Comparison of ENCODE assay signal across 17 cellular contexts in the genomic region with DNA sequence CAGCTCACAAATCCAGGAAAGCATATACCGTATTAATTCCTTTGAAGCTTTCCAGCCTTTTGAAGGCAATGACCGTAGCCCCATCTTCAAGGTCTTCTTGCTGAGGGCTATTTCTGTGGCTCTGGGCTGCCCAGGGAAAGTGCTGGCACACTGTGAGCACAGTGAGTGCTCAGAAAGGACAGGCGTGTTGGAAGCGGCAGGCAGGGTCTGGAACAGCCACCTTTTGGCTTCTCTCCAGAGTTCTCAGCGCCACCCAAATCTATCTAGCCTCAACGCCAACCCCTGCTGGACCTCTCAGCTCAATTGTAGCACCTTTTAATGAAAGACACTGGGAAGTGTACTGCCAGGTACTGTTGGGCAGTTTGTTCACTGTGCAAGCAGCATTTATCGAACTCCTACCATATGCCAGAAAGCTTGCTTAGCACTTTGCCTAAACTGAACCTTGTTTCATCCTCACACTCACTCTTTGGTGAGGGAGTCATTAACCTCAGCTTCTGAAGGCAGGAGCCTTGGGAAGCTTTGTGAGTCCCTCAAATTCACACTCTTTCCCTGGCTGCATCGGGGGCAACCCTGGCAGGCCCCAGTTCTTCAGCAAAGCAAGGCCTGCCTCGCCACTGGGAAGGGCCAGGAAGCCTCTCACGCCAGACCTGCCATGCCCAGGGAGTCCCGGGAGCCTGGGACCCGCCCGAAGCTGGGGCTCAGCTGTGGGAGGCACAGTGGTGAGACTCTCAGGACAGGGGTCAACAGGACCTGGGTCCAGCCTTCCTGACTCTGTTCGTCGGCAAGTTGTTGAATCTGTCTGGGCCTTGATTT. TPM values are rescaled to one million over a fixed set of nuclear protein-coding genes. Genes with fewer than 3 reads are reported as not detected.
A peak's percentile ranks its signal among the peaks of the same experiment; 100 is the strongest.
DNase-seq lines count a peak whose midpoint lies in the region; ATAC-seq and TF ChIP-seq lines count a peak whose summit lies in the region.
"Had no signal": no experiment of that assay in that cellular context is flagged by ENCODE, and none has a peak within 500 bp of the region (broad histone marks: within the 10 kb centered on the region; RNA-seq: fewer than 3 reads in every experiment).

No MANE protein-coding gene starts in this region.

- H3K9me3 ChIP-seq in heart left ventricle = no peaks in the 10 kb centered on the region
- H3K9me3 ChIP-seq in gastrocnemius medialis = no peaks in the 10 kb centered on the region
- H3K9me3 ChIP-seq in T-helper 17 cell (ENCODE audit: control insufficient read depth, low read length, poor library complexity, severe bottlenecking) = no peaks in the 10 kb centered on the region
- H3K9me3 ChIP-seq: tibial nerve had no signal

- peaks cover 0 to 56% (median 38%) of the 10 kb centered on the region in 12 donors for H3K4me1 ChIP-seq in heart left ventricle
- peaks cover 44 to 52% of the 10 kb centered on the region in 2 donors for H3K4me1 ChIP-seq in gastrocnemius medialis

- in situ Hi-C loops in gastrocnemius medialis (cut with MboI; ENCODE audit: low sequenced_read_pairs in 4 of 4) = no loop called here

- intact Hi-C loops in heart left ventricle (cut with DNase I) = loop anchor here in 5 of 10 donors (5.0 to 10.0 kb wide), 5 partner anchors 42 to 429 kb away; no protein-coding TSS in a partner anchor
- intact Hi-C loops in gastrocnemius medialis (cut with DNase I; ENCODE audit: low total_unique reads) = loop anchor here (1.0 to 2.0 kb wide), 2 partner anchors 24 to 45 kb away; no protein-coding TSS in a partner anchor

- 59 to 79% (median 74%) methylated on average over 8 to 15 of the region's 15 CpGs for WGBS in heart left ventricle, 4 donors

- H3K36me3 ChIP-seq in heart left ventricle (no peaks in the 10 kb centered on the region), gastrocnemius medialis (no peaks in the 10 kb centered on the region)
- H3K36me3 ChIP-seq: tibial nerve had no signal

- TF ChIP-seq POLR2A in heart left ventricle (IDR thresholded peaks at IDR 0.05) = no peak
- TF ChIP-seq POLR2A in gastrocnemius medialis (IDR thresholded peaks at IDR 0.05) = no peak

- H3K27me3 ChIP-seq in heart left ventricle = no peaks in the 10 kb centered on the region
- H3K27me3 ChIP-seq in gastrocnemius medialis = no peaks in the 10 kb centered on the region
- H3K27me3 ChIP-seq: tibial nerve had no signal

- H3K4me3 Mint-ChIP-seq in HFFc6 (no peak overlapping the region), T-helper 17 cell (no peak overlapping the region)
- H3K4me3 Mint-ChIP-seq: dendritic cell treated with granulocyte-macrophage colony-stimulating factor and Interleukin-4, amounts not matched to agents 40 ng/mL and 50 ng/mL, for 4 days had no signal

- H3K4me1 Mint-ChIP-seq in HFFc6 (ENCODE audit: low read depth) (peaks cover 63% of the 10 kb centered on the region), T-helper 17 cell (peaks cover 3% of the 10 kb centered on the region)

- H3K27me3 Mint-ChIP-seq in HFFc6 (ENCODE audit: insufficient read depth) (peaks cover 2% of the 10 kb centered on the region), T-helper 17 cell (no peaks in the 10 kb centered on the region)

- H3K9me3 Mint-ChIP-seq in HFFc6 = no peaks in the 10 kb centered on the region
- H3K9me3 Mint-ChIP-seq: dendritic cell treated with granulocyte-macrophage colony-stimulating factor and Interleukin-4, amounts not matched to agents 40 ng/mL and 50 ng/mL, for 4 days had no signal

- POLR2A ChIA-PET in HEK293T (lab: Yijun Ruan, JAX) = no interaction called here

- H3K27ac ChIP-seq in heart left ventricle = peak overlapping the region in 10 of 12 donors; percentile 12 to 84 (median 70)
- peak overlapping the region; percentile 89 to 98 (median 92) for H3K27ac ChIP-seq in gastrocnemius medialis

- peak; percentile 77 to 89 (median 83) for ATAC-seq in heart left ventricle
- peak; percentile 71 to 76 for ATAC-seq in gastrocnemius medialis
- no peak for ATAC-seq in GM21447 (IDR thresholded peaks at IDR 0.05; ENCODE audit: unreplicated experiment)
- ATAC-seq in T-helper 17 cell = no peak

- CTCF ChIA-PET in HEK293T (lab: Yijun Ruan, JAX) = interaction anchor here (0.8 to 1.5 kb wide), 4 partner anchors 11 to 120 kb away, joined by 4 to 5 read pairs (median 4); no protein-coding TSS in a partner anchor

- peak overlapping the region; percentile 86 for H3K27ac Mint-ChIP-seq in HFFc6
- no peak overlapping the region for H3K27ac Mint-ChIP-seq in T-helper 17 cell
- H3K27ac Mint-ChIP-seq: dendritic cell treated with granulocyte-macrophage colony-stimulating factor and Interleukin-4, amounts not matched to agents 40 ng/mL and 50 ng/mL, for 4 days had no signal

- H3K4me3 ChIP-seq in heart left ventricle (no peak overlapping the region), gastrocnemius medialis (no peak overlapping the region)
- H3K4me3 ChIP-seq: tibial nerve had no signal

- DNase-seq in HFFc6 (no peak), NCI-H69 (lab: John Stamatoyannopoulos, UW) (peak; percentile 68), heart left ventricle (peak in 4 of 5 donors; percentile 64 to 84 (median 77)), gastrocnemius medialis (peak; percentile 80 to 94), HEK293T (ENCODE audit: extremely low spot score) (no peak), T-helper 17 cell (no peak)
- DNase-seq: activated CD4-positive, CD25-positive, alpha-beta regulatory T cell; activated effector memory CD4-positive, alpha-beta T cell treated with anti-CD3 and anti-CD28 coated beads, Interleukin-2, amount 50 U/mL, for 16 hours; DMS79; NCI-H1048; stimulated activated CD4-positive, alpha-beta T cell treated with anti-CD3 and anti-CD28 coated beads, Interleukin-4, amount 100 ng/mL, for 4 hours; T-helper 2 cell had no signal

- H3K36me3 Mint-ChIP-seq in HFFc6 (ENCODE audit: low read depth) = peaks cover 6% of the 10 kb centered on the region; the same call in 1 of the 2 replicates
- H3K36me3 Mint-ChIP-seq in T-helper 17 cell (ENCODE audit: low read depth) = no peaks in the 10 kb centered on the region

- TF ChIP-seq CTCF in HFFc6 (IDR thresholded peaks at IDR 0.05) (no peak), heart left ventricle (IDR thresholded peaks at IDR 0.05) (no peak), gastrocnemius medialis (IDR thresholded peaks at IDR 0.05 in 4 of 5, conservative IDR thresholded peaks at IDR 0.05 in 1 of 5) (peak in 1 of 5 experiments; percentile 4)

TF ChIP-seq in HEK293T, 16 proteins besides CTCF, POLR2A, EP300 and RAD21:
- TF ChIP-seq BHLHE40 (IDR thresholded peaks at IDR 0.05; ENCODE audit: borderline replicate concordance) (no peak), SUZ12 (IDR thresholded peaks at IDR 0.05) (no peak), FOXA1 (IDR thresholded peaks at IDR 0.05) (no peak), NFRKB (IDR thresholded peaks at IDR 0.05) (no peak), ELF4 (IDR thresholded peaks at IDR 0.05) (no peak), CTBP1 (IDR thresholded peaks at IDR 0.05; ENCODE audit: borderline replicate concordance) (no peak)
- TF ChIP-seq, protein P1, sequence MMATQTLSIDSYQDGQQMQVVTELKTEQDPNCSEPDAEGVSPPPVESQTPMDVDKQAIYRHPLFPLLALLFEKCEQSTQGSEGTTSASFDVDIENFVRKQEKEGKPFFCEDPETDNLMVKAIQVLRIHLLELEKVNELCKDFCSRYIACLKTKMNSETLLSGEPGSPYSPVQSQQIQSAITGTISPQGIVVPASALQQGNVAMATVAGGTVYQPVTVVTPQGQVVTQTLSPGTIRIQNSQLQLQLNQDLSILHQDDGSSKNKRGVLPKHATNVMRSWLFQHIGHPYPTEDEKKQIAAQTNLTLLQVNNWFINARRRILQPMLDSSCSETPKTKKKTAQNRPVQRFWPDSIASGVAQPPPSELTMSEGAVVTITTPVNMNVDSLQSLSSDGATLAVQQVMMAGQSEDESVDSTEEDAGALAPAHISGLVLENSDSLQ (IDR thresholded peaks at IDR 0.05) = no peak

RNA-seq across cellular contexts. Expression of gene CIBAR2, which starts 13.5 kb away (rescaled TPM):
- total RNA-seq in HFFc6 (2021; fragmentation: NEBNext Ultra II Directional; extraction: Animal tissue kit (Norgen Biotek cat#: 25700)) = not detected
- not detected for total RNA-seq in heart left ventricle
- not detected for polyA plus RNA-seq in heart left ventricle
- not detected for total RNA-seq in gastrocnemius medialis
- not detected for total RNA-seq in T-helper 17 cell
- total RNA-seq: sciatic nerve, tibial nerve had no signal
- polyA plus RNA-seq: esophagus had no signal

Comparison
In these comparisons a context has a peak if more than half of its experiments do, and no peak if none do; other contexts are left out.
1. DNase-seq: peak in NCI-H69 (single experiment), heart left ventricle (4 of 5) and gastrocnemius medialis (2 of 2); none in HFFc6 (single experiment), HEK293T (single experiment) and T-helper 17 cell (0 of 3).
2. ATAC-seq: peak in heart left ventricle (4 of 4) and gastrocnemius medialis (2 of 2); none in GM21447 (single experiment) and T-helper 17 cell (single experiment).